22 cellular contexts compared by ENCODE assay signal in the genomic region with DNA sequence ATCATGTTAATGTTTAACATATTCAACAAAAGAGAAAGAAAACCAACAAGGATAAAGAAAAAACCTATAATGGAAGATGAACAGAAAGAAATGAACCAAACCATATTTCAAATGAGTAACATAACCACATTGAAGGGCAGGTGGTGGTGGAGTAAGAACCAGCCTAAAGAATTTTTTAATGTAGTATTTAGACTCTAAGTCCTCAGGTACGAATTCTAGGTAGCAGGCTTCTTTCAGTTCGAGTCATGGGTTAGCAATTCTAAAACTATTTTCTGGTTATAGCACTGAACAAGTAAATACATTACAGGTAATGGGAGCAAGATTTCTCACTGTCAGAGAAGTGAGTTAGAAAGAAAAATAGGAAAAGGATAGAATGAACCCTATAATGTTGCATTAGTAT. TPM values are rescaled to one million over a fixed set of nuclear protein-coding genes. Genes with fewer than 3 reads are reported as not detected.
DNase-seq lines count a peak whose midpoint lies in the region; ATAC-seq, FAIRE-seq and TF ChIP-seq lines count a peak whose summit lies in the region.
"Had no signal": no experiment of that assay in that cellular context is flagged by ENCODE, and none has a peak within 500 bp of the region (broad histone marks: within the 10 kb centered on the region; RNA-seq: fewer than 3 reads in every experiment).

No MANE protein-coding gene starts in this region.

- H3K4me1 Mint-ChIP-seq in activated CD4-positive, alpha-beta memory T cell treated with anti-CD3 and anti-CD28 coated beads, Interleukin-2, amount 10 ng/mL, durations not matched to agents 7 days and 5 days = no peaks in the 10 kb centered on the region
- H3K4me1 Mint-ChIP-seq: CD8-positive, alpha-beta memory T cell had no signal

- FAIRE-seq in D721Med (lab: Jason Lieb, UNC) = no peak
- FAIRE-seq: HTR-8/SVneo had no signal

- no peaks in the 10 kb centered on the region for H3K36me3 Mint-ChIP-seq in activated CD4-positive, alpha-beta memory T cell treated with anti-CD3 and anti-CD28 coated beads, Interleukin-2, amount 10 ng/mL, durations not matched to agents 7 days and 5 days (ENCODE audit: low read depth)
- H3K36me3 Mint-ChIP-seq: CD8-positive, alpha-beta memory T cell had no signal

- H3K27ac Mint-ChIP-seq in activated CD4-positive, alpha-beta memory T cell treated with anti-CD3 and anti-CD28 coated beads, Interleukin-2, amount 10 ng/mL, durations not matched to agents 7 days and 5 days = no peak overlapping the region
- H3K27ac Mint-ChIP-seq: CD8-positive, alpha-beta memory T cell had no signal

- peaks cover 15% of the 10 kb centered on the region for H3K79me2 ChIP-seq in hepatocyte

- no peak overlapping the region for H3K4me3 Mint-ChIP-seq in activated CD4-positive, alpha-beta memory T cell treated with anti-CD3 and anti-CD28 coated beads, Interleukin-2, amount 10 ng/mL, durations not matched to agents 7 days and 5 days
- H3K4me3 Mint-ChIP-seq: CD8-positive, alpha-beta memory T cell had no signal

- POLR2A ChIA-PET in activated CD4-positive, alpha-beta memory T cell treated with anti-CD3 and anti-CD28 coated beads, Interleukin-2, amount 10 ng/mL, durations not matched to agents 7 days and 5 days (lab: Charles Lee) = no interaction called here

- H3K27ac ChIP-seq in hepatocyte (no peak overlapping the region), body of pancreas (no peak overlapping the region)
- H3K27ac ChIP-seq: esophagus muscularis mucosa, left lung, tibial artery had no signal

- peak; percentile 3 for DNase-seq in GM06990 (ENCODE audit: extremely low read depth, insufficient read length)
- no peak for DNase-seq in hepatocyte (ENCODE audit: low spot score)
- no peak for DNase-seq in D721Med (ENCODE audit: insufficient read length, low spot score)
- no peak for DNase-seq in activated CD4-positive, alpha-beta memory T cell treated with anti-CD3 and anti-CD28 coated beads, Interleukin-2, amount 10 ng/mL, durations not matched to agents 7 days and 5 days
- DNase-seq in body of pancreas = no peak
- DNase-seq: activated CD4-positive, alpha-beta T cell treated with anti-CD3 and anti-CD28 coated beads, Interleukin-2, amount 50 U/mL, for 48 hours; activated naive CD4-positive, alpha-beta T cell; CD8-positive, alpha-beta memory T cell; DMS79 treated with DMSO at 0.1 percent for 48 hours; left lung; NCI-H1930; NCI-H446 treated with DMSO at 0.1 percent for 48 hours; RPMI8226; stimulated activated CD4-positive, alpha-beta T cell treated with anti-CD3 and anti-CD28 coated beads, Interleukin-2, amount 100 ng/mL, for 24 hours; stimulated activated naive CD4-positive, alpha-beta T cell; tibial artery had no signal

- H3K27me3 ChIP-seq in GM06990 (replicated peaks; ENCODE audit: control insufficient read depth, insufficient read depth, low read length) (no peaks in the 10 kb centered on the region), hepatocyte (no peaks in the 10 kb centered on the region), body of pancreas (no peaks in the 10 kb centered on the region)
- H3K27me3 ChIP-seq: esophagus muscularis mucosa, left lung, tibial artery had no signal

- ATAC-seq in GM19463 (IDR thresholded peaks at IDR 0.05; ENCODE audit: unreplicated experiment) = peak; percentile 66
- ATAC-seq in HG03460 (IDR thresholded peaks at IDR 0.05; ENCODE audit: unreplicated experiment) = peak; percentile 47
- no peak for ATAC-seq in GM19467 (IDR thresholded peaks at IDR 0.05; ENCODE audit: unreplicated experiment)
- ATAC-seq in body of pancreas = no peak
- ATAC-seq: left lung had no signal

- intact Hi-C loops in body of pancreas (cut with DNase I) = no loop called here

- H3K4me2 ChIP-seq in hepatocyte = peak overlapping the region; percentile 26

- H3K4me3 ChIP-seq in GM06990 (replicated peaks; ENCODE audit: low read depth, low read length) = no peak overlapping the region
- H3K4me3 ChIP-seq in hepatocyte = peak overlapping the region; percentile 17
- H3K4me3 ChIP-seq in body of pancreas = no peak overlapping the region
- H3K4me3 ChIP-seq: esophagus muscularis mucosa, left lung, tibial artery had no signal

- peak overlapping the region; percentile 8 for H2AFZ ChIP-seq in hepatocyte

- WGBS in hepatocyte (ENCODE audit: low lambda C conversion rate, missing lambda C conversion rate) = 66% methylated on average over 2 of the region's 2 CpGs
- 64 to 76% methylated on average over 2 of the region's 2 CpGs for WGBS in body of pancreas, 2 donors

- no peaks in the 10 kb centered on the region for H3K9me3 Mint-ChIP-seq in activated CD4-positive, alpha-beta memory T cell treated with anti-CD3 and anti-CD28 coated beads, Interleukin-2, amount 10 ng/mL, durations not matched to agents 7 days and 5 days
- H3K9me3 Mint-ChIP-seq: CD8-positive, alpha-beta memory T cell had no signal

- TF ChIP-seq POLR2A in body of pancreas (IDR thresholded peaks at IDR 0.05) = no peak

- H3K9me3 ChIP-seq in hepatocyte (ENCODE audit: low read depth) (no peaks in the 10 kb centered on the region), body of pancreas (no peaks in the 10 kb centered on the region)
- H3K9me3 ChIP-seq: esophagus muscularis mucosa, left lung, tibial artery had no signal

- H3K27me3 Mint-ChIP-seq in activated CD4-positive, alpha-beta memory T cell treated with anti-CD3 and anti-CD28 coated beads, Interleukin-2, amount 10 ng/mL, durations not matched to agents 7 days and 5 days = no peaks in the 10 kb centered on the region
- H3K27me3 Mint-ChIP-seq: progenitor cell of endocrine pancreas had no signal

- TF ChIP-seq CTCF in GM06990 (IDR thresholded peaks at IDR 0.05; ENCODE audit: insufficient read depth, low read length, poor library complexity, severe bottlenecking) (no peak), hepatocyte (IDR thresholded peaks at IDR 0.05; ENCODE audit: poor library complexity) (no peak), D721Med (IDR thresholded peaks at IDR 0.05; ENCODE audit: insufficient read depth, missing control alignments) (no peak), body of pancreas (IDR thresholded peaks at IDR 0.05) (no peak)

- H3K9me2 ChIP-seq in hepatocyte (replicated peaks; ENCODE audit: insufficient read depth) = no peaks in the 10 kb centered on the region

- H3K4me1 ChIP-seq in hepatocyte (ENCODE audit: insufficient read depth) (no peaks in the 10 kb centered on the region), body of pancreas (no peaks in the 10 kb centered on the region)
- H3K4me1 ChIP-seq: esophagus muscularis mucosa, left lung, tibial artery had no signal

- H4K20me1 ChIP-seq in hepatocyte (ENCODE audit: insufficient read depth, poor library complexity, severe bottlenecking) = no peaks in the 10 kb centered on the region

- peaks cover 1% of the 10 kb centered on the region; the same call in 1 of the 2 replicates for H3K36me3 ChIP-seq in GM06990 (ENCODE audit: control insufficient read depth, insufficient read depth, low read length)
- H3K36me3 ChIP-seq in hepatocyte (replicated peaks; ENCODE audit: insufficient read depth, low read depth) = no peaks in the 10 kb centered on the region
- H3K36me3 ChIP-seq in body of pancreas (replicated peaks in 1 of 2; ENCODE audit: insufficient read depth in 1 of 2, low read depth in 2 of 2) = no peaks in the 10 kb centered on the region

- CTCF ChIA-PET in activated CD4-positive, alpha-beta memory T cell treated with anti-CD3 and anti-CD28 coated beads, Interleukin-2, amount 10 ng/mL, durations not matched to agents 7 days and 5 days (lab: Charles Lee) = no interaction called here

RNA-seq across cellular contexts. Expression of gene DCBLD2, which starts 24.4 kb away (rescaled TPM):
- 27.9 and 30.6 TPM in 2 replicates for total RNA-seq in hepatocyte
- 12.9 and 16.8 TPM in 2 replicates for polyA plus RNA-seq in hepatocyte
- total RNA-seq in activated CD4-positive, alpha-beta memory T cell treated with anti-CD3 and anti-CD28 coated beads, Interleukin-2, amount 10 ng/mL, durations not matched to agents 7 days and 5 days = 1 to 10 TPM in 1 of 2 experiments, under 1 TPM in 1; 0.83 to 1.4 TPM
- total RNA-seq in body of pancreas = 10 to 100 TPM; 15.3 to 22.4 TPM

Comparison
In these comparisons a context has a peak if more than half of its experiments do, and no peak if none do; other contexts are left out.
1. ATAC-seq: peak in GM19463 (single experiment) and HG03460 (single experiment); none in GM19467 (single experiment) and body of pancreas (single experiment).
2. RNA of gene DCBLD2, which starts 24.4 kb away (total RNA-seq): 27.9 to 30.6 TPM in hepatocyte and 15.3 to 22.4 TPM in body of pancreas; 0.83 to 1.4 TPM in activated CD4-positive, alpha-beta memory T cell treated with anti-CD3 and anti-CD28 coated beads, Interleukin-2, amount 10 ng/mL, durations not matched to agents 7 days and 5 days; every median in the first group is over 4 times any median in the second.